Comparison of ENCODE assay signal across 27 cellular contexts in genomic region chr3:124360140-124360539, GRCh38.
A peak's percentile ranks its signal among the peaks of the same experiment; 100 is the strongest.
DNase-seq lines count a peak whose midpoint lies in the region; ATAC-seq, FAIRE-seq and TF ChIP-seq lines count a peak whose summit lies in the region.
"Had no signal": no experiment of that assay in that cellular context is flagged by ENCODE, and none has a peak within 500 bp of the region (broad histone marks: within the 10 kb centered on the region; RNA-seq: fewer than 3 reads in every experiment).

No MANE protein-coding gene starts in this region.

- 0 out of 2 replicates have a peak overlapping the region, but pooled peaks have one; percentile 34 for H2AFZ ChIP-seq in H1 (ENCODE audit: low read length)

- no peak for TF ChIP-seq POLR2A in H1 (IDR thresholded peaks at IDR 0.05; ENCODE audit: control extremely low read depth in 1 of 2, low read depth in 2 of 2, low read length in 2 of 2)

- FAIRE-seq in H1 (lab: Jason Lieb, UNC): no peak
- FAIRE-seq: endothelial cell of umbilical vein, GM18507, HepG2, kidney, small intestine had no signal

- H2BK12ac ChIP-seq in H1 (ENCODE audit: low read depth, low read length): peak overlapping the region; percentile 98

- H3K4me2 ChIP-seq in H1 (ENCODE audit: insufficient read depth in 1 of 2, low read depth in 2 of 2, low read length in 2 of 2): no peak overlapping the region
- H3K4me2 ChIP-seq: SK-N-SH had no signal

- H2BK5ac ChIP-seq in H1 (ENCODE audit: low read depth, low read length): peak overlapping the region; percentile 94; the same call in 1 of the 2 replicates

- peaks cover 4% of the 10 kb centered on the region for H3K9me3 Mint-ChIP-seq in mesothelial cell of epicardium
- H3K9me3 Mint-ChIP-seq: activated T-cell treated with anti-CD3 and anti-CD28 coated beads, Interleukin-2, amount 50 U/mL, for 24 hours; HFFc6 had no signal

- H4K20me1 ChIP-seq in H1 (replicated peaks in 1 of 2; ENCODE audit: control insufficient read depth in 1 of 2, insufficient read depth in 2 of 2, low read length in 2 of 2): no peaks in the 10 kb centered on the region

- peak overlapping the region; percentile 92 for H3K27ac Mint-ChIP-seq in mesothelial cell of epicardium
- H3K27ac Mint-ChIP-seq: activated CD4-positive, alpha-beta T cell treated with anti-CD3 and anti-CD28 coated beads for 36 hours; activated T-cell treated with anti-CD3 and anti-CD28 coated beads, Interleukin-2, amount 50 U/mL, for 24 hours; HFFc6 had no signal

- no peak overlapping the region for H3K56ac ChIP-seq in H1 (replicated peaks; ENCODE audit: insufficient read length, low read depth, low read length)

- no peaks in the 10 kb centered on the region for H3K23me2 ChIP-seq in H1 (ENCODE audit: low read depth, low read length)

- no peaks in the 10 kb centered on the region for H3K79me2 ChIP-seq in H1 (ENCODE audit: control insufficient read depth in 1 of 2, insufficient read depth in 2 of 2, low read length in 2 of 2)

- peak overlapping the region; percentile 36 for H4K91ac ChIP-seq in H1 (replicated peaks; ENCODE audit: insufficient read length, low read length)

- no peak overlapping the region for H3K4me3 ChIP-seq in HUES64 (ENCODE audit: low read length)
- H3K4me3 ChIP-seq in H1 (ENCODE audit: extremely low read depth in 1 of 4, insufficient read depth in 2 of 4, low read depth in 3 of 4, low read length in 4 of 4): no peak overlapping the region; a peak in 1 of 8 replicates
- H3K4me3 ChIP-seq: lower lobe of right lung, stomach had no signal

- H3K18ac ChIP-seq in H1 (ENCODE audit: extremely low read depth, low read length): peak overlapping the region; percentile 86; the same call in 1 of the 2 replicates

- H3K9me3 ChIP-seq in HUES64 (ENCODE audit: insufficient read depth, low read depth, low read length) (no peaks in the 10 kb centered on the region), H1 (ENCODE audit: insufficient read depth in 2 of 2, low read depth in 1 of 2, low read length in 1 of 2) (no peaks in the 10 kb centered on the region)
- H3K9me3 ChIP-seq: Caco-2, lower lobe of right lung, SK-N-SH, stomach had no signal

- no peaks in the 10 kb centered on the region for H3K36me3 ChIP-seq in HUES64 (ENCODE audit: insufficient read depth, low read length)
- no peaks in the 10 kb centered on the region for H3K36me3 ChIP-seq in H1 (ENCODE audit: control insufficient read depth in 2 of 4, insufficient read depth in 4 of 4, low read length in 3 of 4)
- H3K36me3 ChIP-seq: lower lobe of right lung, stomach had no signal

- peaks cover 2% of the 10 kb centered on the region for H3K27me3 Mint-ChIP-seq in mesothelial cell of epicardium (ENCODE audit: low read depth)

- H3K4me1 Mint-ChIP-seq in mesothelial cell of epicardium: peaks cover 55% of the 10 kb centered on the region
- H3K4me1 Mint-ChIP-seq: activated CD4-positive, alpha-beta T cell treated with anti-CD3 and anti-CD28 coated beads for 36 hours had no signal

- no peak overlapping the region for H3K14ac ChIP-seq in H1 (ENCODE audit: insufficient read length)

- H3K27me3 ChIP-seq in HUES64 (ENCODE audit: insufficient read depth, low read length) (no peaks in the 10 kb centered on the region), H1 (replicated peaks in 1 of 4; ENCODE audit: control insufficient read depth in 3 of 4, extremely low read depth in 1 of 4, insufficient read depth in 3 of 4, low read length in 3 of 4) (no peaks in the 10 kb centered on the region)
- H3K27me3 ChIP-seq: stomach had no signal

- DNase-seq in H1 (ENCODE audit: low read depth in 1 of 2, low spot score in 2 of 2) (no peak), mesothelial cell of epicardium (ENCODE audit: low spot score in 2 of 2, unreplicated experiment in 2 of 2) (no peak), iPS-NIHi11 (ENCODE audit: low spot score) (no peak), T-helper 1 cell (no peak)
- DNase-seq: activated CD4-positive, alpha-beta T cell treated with anti-CD3 and anti-CD28 coated beads for 36 hours; activated gamma-delta T cell treated with Interleukin-2 at 50 U/mL for 16 hours; activated T-cell treated with anti-CD3 and anti-CD28 coated beads, Interleukin-2, amount 50 U/mL, for 24 hours; Caco-2; cerebellar nuclear complex; HFFc6; kidney; lower lobe of right lung; NCI-H1694; SK-N-SH; small intestine; stimulated activated CD4-positive, alpha-beta T cell treated with anti-CD3 and anti-CD28 coated beads, Interleukin-1b, Interleukin-23, amount 100 ng/mL, for 48 hours; stomach; T-helper 2 cell; trophoblast cell had no signal

- no peak overlapping the region for H2BK120ac ChIP-seq in H1 (replicated peaks; ENCODE audit: low read depth, low read length)

- H3K4ac ChIP-seq in H1 (replicated peaks; ENCODE audit: insufficient read length, low read depth, low read length): no peak overlapping the region

- H3K27ac ChIP-seq in HUES64 (ENCODE audit: low read depth, low read length) (peak overlapping the region; percentile 74; the same call in 1 of the 2 replicates), H1 (ENCODE audit: low read depth, low read length) (no peak overlapping the region), temporal lobe (ENCODE audit: low read depth, low read length) (peak overlapping the region; percentile 20)
- H3K27ac ChIP-seq: C4-2B, HL-60, lower lobe of right lung, stomach had no signal

- no peak for ATAC-seq in GM21529 (IDR thresholded peaks at IDR 0.05; ENCODE audit: unreplicated experiment)
- ATAC-seq: activated CD4-positive, alpha-beta T cell treated with anti-CD3 and anti-CD28 coated beads for 36 hours; HepG2; lower lobe of right lung had no signal

- H4K8ac ChIP-seq in H1 (ENCODE audit: extremely low read depth, insufficient read depth, low read length): no peak overlapping the region

- H3K79me1 ChIP-seq in H1 (ENCODE audit: low read depth, low read length): no peaks in the 10 kb centered on the region

- peak overlapping the region; percentile 13; the same call in 1 of the 2 replicates for H3K9ac ChIP-seq in HUES64 (ENCODE audit: low read depth, low read length)
- H3K9ac ChIP-seq in H1 (replicated peaks in 1 of 4; ENCODE audit: extremely low read depth in 1 of 4, low read depth in 3 of 4, low read length in 3 of 4): no peak overlapping the region
- H3K9ac ChIP-seq: SK-N-SH had no signal

- POLR2A ChIA-PET in H1 (lab: Charles Lee; ENCODE audit: partially characterized antibody): interaction anchor here (0.6 to 0.8 kb wide), 2 partner anchors 46 to 191 kb away, joined by 3 read pairs; no protein-coding TSS in a partner anchor

- peak overlapping the region; percentile 24 for H2BK20ac ChIP-seq in H1 (ENCODE audit: low read length)

- H3K4me1 ChIP-seq in HUES64 (ENCODE audit: insufficient read depth, low read length) (peaks cover 16% of the 10 kb centered on the region), H1 (replicated peaks in 1 of 4; ENCODE audit: control insufficient read depth in 3 of 4, insufficient read depth in 4 of 4, low read length in 3 of 4) (peaks cover 0 to 8% (median 4%) of the 10 kb centered on the region in 4 experiments; a peak in 6 of 7 replicates)
- H3K4me1 ChIP-seq: lower lobe of right lung, stomach had no signal

- no peak for TF ChIP-seq RAD21 in H1 (IDR thresholded peaks at IDR 0.05 in 1 of 2, conservative IDR thresholded peaks at IDR 0.05 in 1 of 2; ENCODE audit: low read depth in 2 of 2, low read length in 2 of 2)

- peak overlapping the region; percentile 2 for H2BK15ac ChIP-seq in H1 (ENCODE audit: low read length)

- CTCF ChIA-PET in H1 (lab: Charles Lee; ENCODE audit: partially characterized antibody): interaction anchor here (0.9 to 2.2 kb wide), 3 partner anchors 10 to 127 kb away, joined by 3 to 12 read pairs (median 3); no protein-coding TSS in a partner anchor

- TF ChIP-seq CTCF in H1 (IDR thresholded peaks at IDR 0.05; ENCODE audit: control extremely low read depth in 1 of 3, insufficient read depth in 1 of 3, low read depth in 1 of 3, low read length in 3 of 3): no peak
- no peak for TF ChIP-seq CTCF in mesothelial cell of epicardium (IDR thresholded peaks at IDR 0.05; ENCODE audit: unreplicated experiment)

- peaks cover 9% of the 10 kb centered on the region for H3K36me3 Mint-ChIP-seq in mesothelial cell of epicardium

- no peak overlapping the region for H3K23ac ChIP-seq in H1 (ENCODE audit: insufficient read length)

- no peak overlapping the region for H3K4me3 Mint-ChIP-seq in mesothelial cell of epicardium
- H3K4me3 Mint-ChIP-seq: activated CD4-positive, alpha-beta T cell treated with anti-CD3 and anti-CD28 coated beads for 36 hours; activated T-cell treated with anti-CD3 and anti-CD28 coated beads, Interleukin-2, amount 50 U/mL, for 24 hours; HFFc6 had no signal

- 93% methylated on average over 3 of the region's 3 CpGs for WGBS in HUES64
- 96% methylated on average over 3 of the region's 3 CpGs; no CpG with 5 or more reads in 1 of the 2 experiments for WGBS in H1 (ENCODE audit: extremely low coverage in 1 of 2, insufficient coverage in 1 of 2, insufficient read length in 1 of 2, insufficient replicate concordance in 2 of 2, low coverage in 1 of 2, low lambda C conversion rate in 2 of 2, missing lambda C conversion rate in 1 of 2), 2 experiments

- H4K5ac ChIP-seq in H1 (ENCODE audit: insufficient read length, low read depth, low read length): peak overlapping the region; percentile 3

- peak overlapping the region; percentile 97 for H2AK5ac ChIP-seq in H1 (ENCODE audit: low read depth, low read length)

- no peak for TF ChIP-seq EP300 in H1 (IDR thresholded peaks at IDR 0.05; ENCODE audit: borderline replicate concordance in 1 of 2, low read depth in 2 of 2, low read length in 2 of 2)

TF ChIP-seq in H1, 55 proteins besides CTCF, POLR2A, EP300 and RAD21 (continues in another document):
- TF ChIP-seq NANOG (IDR thresholded peaks at IDR 0.05; ENCODE audit: insufficient read depth, low read depth, low read length, poor library complexity, severe bottlenecking): no peak
- TF ChIP-seq CHD2 (IDR thresholded peaks at IDR 0.05; ENCODE audit: low read length): no peak
- no peak for TF ChIP-seq BCL11A (IDR thresholded peaks at IDR 0.05; ENCODE audit: low read depth in 2 of 2, low read length in 2 of 2)
- no peak for TF ChIP-seq EZH2 (IDR thresholded peaks at IDR 0.05; ENCODE audit: low read depth, low read length, severe bottlenecking)
- TF ChIP-seq JUN (IDR thresholded peaks at IDR 0.05; ENCODE audit: low read depth, low read length): no peak
- TF ChIP-seq SP1 (IDR thresholded peaks at IDR 0.05; ENCODE audit: low read depth, low read length): no peak
- TF ChIP-seq KDM1A (IDR thresholded peaks at IDR 0.05; ENCODE audit: borderline replicate concordance, low read length): no peak
- TF ChIP-seq EGR1 (IDR thresholded peaks at IDR 0.05; ENCODE audit: borderline replicate concordance, low read depth, low read length): no peak
- TF ChIP-seq RFX5 (IDR thresholded peaks at IDR 0.05; ENCODE audit: borderline replicate concordance, low read depth, low read length): no peak
- no peak for TF ChIP-seq ASH2L (IDR thresholded peaks at IDR 0.05; ENCODE audit: low read length)
- TF ChIP-seq SRF (IDR thresholded peaks at IDR 0.05; ENCODE audit: low read depth, low read length): no peak
- no peak for TF ChIP-seq RNF2 (IDR thresholded peaks at IDR 0.05; ENCODE audit: borderline replicate concordance, low read depth, low read length, missing control alignments, poor library complexity, severe bottlenecking)
